ENCODE assay signal across 8 cellular contexts in the genomic region with DNA sequence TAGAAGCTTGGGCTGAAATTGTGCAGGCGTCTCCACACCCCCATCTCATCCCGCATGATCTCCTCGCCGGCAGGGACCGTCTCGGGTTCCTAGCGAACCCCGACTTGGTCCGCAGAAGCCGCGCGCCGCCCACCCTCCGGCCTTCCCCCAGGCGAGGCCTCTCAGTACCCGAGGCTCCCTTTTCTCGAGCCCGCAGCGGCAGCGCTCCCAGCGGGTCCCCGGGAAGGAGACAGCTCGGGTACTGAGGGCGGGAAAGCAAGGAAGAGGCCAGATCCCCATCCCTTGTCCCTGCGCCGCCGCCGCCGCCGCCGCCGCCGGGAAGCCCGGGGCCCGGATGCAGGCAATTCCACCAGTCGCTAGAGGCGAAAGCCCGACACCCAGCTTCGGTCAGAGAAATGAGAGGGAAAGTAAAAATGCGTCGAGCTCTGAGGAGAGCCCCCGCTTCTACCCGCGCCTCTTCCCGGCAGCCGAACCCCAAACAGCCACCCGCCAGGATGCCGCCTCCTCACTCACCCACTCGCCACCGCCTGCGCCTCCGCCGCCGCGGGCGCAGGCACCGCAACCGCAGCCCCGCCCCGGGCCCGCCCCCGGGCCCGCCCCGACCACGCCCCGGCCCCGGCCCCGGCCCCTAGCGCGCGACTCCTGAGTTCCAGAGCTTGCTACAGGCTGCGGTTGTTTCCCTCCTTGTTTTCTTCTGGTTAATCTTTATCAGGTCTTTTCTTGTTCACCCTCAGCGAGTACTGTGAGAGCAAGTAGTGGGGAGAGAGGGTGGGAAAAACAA. TPM values are rescaled to one million over a fixed set of nuclear protein-coding genes. Genes with fewer than 3 reads are reported as not detected.
DNase-seq lines count a peak whose midpoint lies in the region; ATAC-seq and TF ChIP-seq lines count a peak whose summit lies in the region.

A gene with protein sequence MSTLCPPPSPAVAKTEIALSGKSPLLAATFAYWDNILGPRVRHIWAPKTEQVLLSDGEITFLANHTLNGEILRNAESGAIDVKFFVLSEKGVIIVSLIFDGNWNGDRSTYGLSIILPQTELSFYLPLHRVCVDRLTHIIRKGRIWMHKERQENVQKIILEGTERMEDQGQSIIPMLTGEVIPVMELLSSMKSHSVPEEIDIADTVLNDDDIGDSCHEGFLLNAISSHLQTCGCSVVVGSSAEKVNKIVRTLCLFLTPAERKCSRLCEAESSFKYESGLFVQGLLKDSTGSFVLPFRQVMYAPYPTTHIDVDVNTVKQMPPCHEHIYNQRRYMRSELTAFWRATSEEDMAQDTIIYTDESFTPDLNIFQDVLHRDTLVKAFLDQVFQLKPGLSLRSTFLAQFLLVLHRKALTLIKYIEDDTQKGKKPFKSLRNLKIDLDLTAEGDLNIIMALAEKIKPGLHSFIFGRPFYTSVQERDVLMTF (minus strand): TSS at position 564 of the 781 bp plus-strand sequence. CDS start 6,361 bp downstream, outside the sequence.

- H3K9me3 ChIP-seq in CD4-positive, alpha-beta T cell (ENCODE audit: control insufficient read depth, low read length), result no peaks in the 10 kb centered on the region
- no peaks in the 10 kb centered on the region for H3K9me3 ChIP-seq in Peyer's patch
- peaks cover 0 to 2% (median 0%) of the 10 kb centered on the region in 3 donors for H3K9me3 ChIP-seq in gastroesophageal sphincter
- no peaks in the 10 kb centered on the region for H3K9me3 ChIP-seq in trophoblast cell (ENCODE audit: insufficient read depth, low read depth, low read length)

- H3K14ac ChIP-seq in trophoblast cell (ENCODE audit: low read length), result peak within 1 kb of the TSS; percentile 82

- H3K18ac ChIP-seq in trophoblast cell (ENCODE audit: low read length), result peak within 1 kb of the TSS; percentile 75

- no peak within 1 kb of the TSS for H2BK12ac ChIP-seq in trophoblast cell (ENCODE audit: low read length)

- peak within 1 kb of the TSS; percentile 80 for H3K4me2 ChIP-seq in trophoblast cell (ENCODE audit: low read length)

- peaks cover 3% of the 10 kb centered on the region for H3K79me2 ChIP-seq in trophoblast cell (ENCODE audit: control insufficient read depth, insufficient read depth, low read length, poor library complexity)

- H4K8ac ChIP-seq in trophoblast cell (ENCODE audit: low read depth, low read length), result peak within 1 kb of the TSS; percentile 75

- peak within 1 kb of the TSS; percentile 64 for H4K12ac ChIP-seq in trophoblast cell (ENCODE audit: low read depth, low read length)

- H3K9ac ChIP-seq in trophoblast cell (ENCODE audit: low read length), result peak within 1 kb of the TSS; percentile 81

- TF ChIP-seq POLR2A in GM19193 (IDR thresholded peaks at IDR 0.05; ENCODE audit: extremely low read depth, insufficient read depth, insufficient read length) (peak; percentile 70), Peyer's patch (IDR thresholded peaks at IDR 0.05) (peak; percentile 71 to 88), gastroesophageal sphincter (IDR thresholded peaks at IDR 0.05) (peak; percentile 89 to 91)

- H3K27me3 Mint-ChIP-seq in CD4-positive, alpha-beta T cell, result peaks cover 5% of the 10 kb centered on the region
- H3K27me3 Mint-ChIP-seq in type B pancreatic cell, result peaks cover 8% of the 10 kb centered on the region

- H3K4me1 Mint-ChIP-seq in CD4-positive, alpha-beta T cell (ENCODE audit: low read depth), result peaks cover 36% of the 10 kb centered on the region
- H3K4me1 Mint-ChIP-seq in type B pancreatic cell (ENCODE audit: unreplicated experiment), result peaks cover 11% of the 10 kb centered on the region

- intact Hi-C loops in CD4-positive, alpha-beta T cell (cut with DNase I, micrococcal nuclease), result loop anchor here (2.0 to 10.0 kb wide), 5 partner anchors 46 to 681 kb away; a partner anchor contains a TSS

- no peak within 1 kb of the TSS for H2AK5ac ChIP-seq in trophoblast cell (ENCODE audit: low read length)

- H3K36me3 ChIP-seq in Peyer's patch, result no peaks in the 10 kb centered on the region
- H3K36me3 ChIP-seq in gastroesophageal sphincter, result no peaks in the 10 kb centered on the region
- no peaks in the 10 kb centered on the region for H3K36me3 ChIP-seq in trophoblast cell (ENCODE audit: control insufficient read depth in 1 of 2, insufficient read depth in 2 of 2, low read length in 2 of 2)

- peak within 1 kb of the TSS; percentile 80 for H2BK120ac ChIP-seq in trophoblast cell (ENCODE audit: insufficient read depth, low read length, poor library complexity)

- H3K27me3 ChIP-seq in CD4-positive, alpha-beta T cell (ENCODE audit: control insufficient read depth, insufficient read depth, low read length), result no peaks in the 10 kb centered on the region
- H3K27me3 ChIP-seq in Peyer's patch (no peaks in the 10 kb centered on the region), gastroesophageal sphincter (no peaks in the 10 kb centered on the region), trophoblast cell (ENCODE audit: insufficient read depth, low read length) (no peaks in the 10 kb centered on the region)

- peak within 1 kb of the TSS; percentile 99 for H3K27ac ChIP-seq in CD4-positive, alpha-beta T cell (ENCODE audit: low read depth, low read length)
- peak within 1 kb of the TSS; percentile 96 to 98 (median 97) for H3K27ac ChIP-seq in Peyer's patch
- H3K27ac ChIP-seq in gastroesophageal sphincter, result peak within 1 kb of the TSS; percentile 89 to 100 (median 98)
- peak within 1 kb of the TSS; percentile 50 for H3K27ac ChIP-seq in trophoblast cell (ENCODE audit: low read depth, low read length)

- H3K23ac ChIP-seq in trophoblast cell (ENCODE audit: low read length), result no peak within 1 kb of the TSS

- H3K4me3 Mint-ChIP-seq in CD4-positive, alpha-beta T cell, result peak within 1 kb of the TSS; percentile 98
- H3K4me3 Mint-ChIP-seq in type B pancreatic cell, result peak within 1 kb of the TSS; percentile 99

- peak; percentile 57 for ATAC-seq in CD4-positive, alpha-beta T cell (ENCODE audit: poor library complexity)
- ATAC-seq in HG03354 (IDR thresholded peaks at IDR 0.05; ENCODE audit: poor library complexity, severe bottlenecking, unreplicated experiment), result peak; percentile 67
- ATAC-seq in gastroesophageal sphincter, result peak; percentile 95

- H3K9me3 Mint-ChIP-seq in CD4-positive, alpha-beta T cell, result peaks cover 2% of the 10 kb centered on the region
- H3K9me3 Mint-ChIP-seq in type B pancreatic cell, result no peaks in the 10 kb centered on the region

- WGBS in gastroesophageal sphincter (ENCODE audit: low coverage in 1 of 2), 2 donors, result 0 to 2% methylated on average over 9 to 13 of the region's 73 CpGs
- no CpG with 5 or more reads among the region's 73 CpGs for WGBS in trophoblast cell (ENCODE audit: extremely low coverage, insufficient coverage, insufficient read length)

- peaks cover 6% of the 10 kb centered on the region for H3K79me1 ChIP-seq in trophoblast cell (ENCODE audit: low read length)

- H3K4me1 ChIP-seq in Peyer's patch, result peaks cover 0 to 12% (median 0%) of the 10 kb centered on the region in 4 donors
- peaks cover 0 to 35% (median 5%) of the 10 kb centered on the region in 3 donors for H3K4me1 ChIP-seq in gastroesophageal sphincter
- peaks cover 2 to 4% of the 10 kb centered on the region in 2 experiments for H3K4me1 ChIP-seq in trophoblast cell (ENCODE audit: control insufficient read depth in 1 of 2, insufficient read depth in 2 of 2, low read length in 2 of 2)

- H3K4ac ChIP-seq in trophoblast cell (ENCODE audit: low read depth, low read length), result peak within 1 kb of the TSS; percentile 27

- no peak for TF ChIP-seq EP300 in gastroesophageal sphincter (IDR thresholded peaks at IDR 0.05)

- H3K27ac Mint-ChIP-seq in CD4-positive, alpha-beta T cell, result peak within 1 kb of the TSS; percentile 98
- peak within 1 kb of the TSS; percentile 100 for H3K27ac Mint-ChIP-seq in type B pancreatic cell

- peak within 1 kb of the TSS; percentile 63 for H4K91ac ChIP-seq in trophoblast cell (ENCODE audit: low read depth, low read length)

- peaks cover 13% of the 10 kb centered on the region for H3K36me3 Mint-ChIP-seq in CD4-positive, alpha-beta T cell (ENCODE audit: low read depth)
- H3K36me3 Mint-ChIP-seq in type B pancreatic cell, result no peaks in the 10 kb centered on the region

- H3K4me3 ChIP-seq in Peyer's patch (peak within 1 kb of the TSS; percentile 78 to 94 (median 80)), gastroesophageal sphincter (peak within 1 kb of the TSS; percentile 62 to 85), trophoblast cell (ENCODE audit: low read depth, low read length) (peak within 1 kb of the TSS; percentile 84)

- CTCF ChIA-PET in CD4-positive, alpha-beta T cell (lab: Charles Lee), result interaction anchor here (2.0 kb wide), 1 partner anchor 13 kb away, joined by 5 read pairs; no protein-coding TSS in a partner anchor

- H2BK5ac ChIP-seq in trophoblast cell (ENCODE audit: low read depth, low read length, poor library complexity), result peak within 1 kb of the TSS; percentile 59

- peak within 1 kb of the TSS; percentile 90 for H2AFZ ChIP-seq in trophoblast cell (ENCODE audit: insufficient read depth, low read length, poor library complexity)

- DNase-seq in CD4-positive, alpha-beta T cell, result peak; percentile 80 to 90 (median 86)
- DNase-seq in Peyer's patch (peak; percentile 76 to 95 (median 92)), activated gamma-delta T cell (lab: John Stamatoyannopoulos, UW) (peak; percentile 82), trophoblast cell (peak; percentile 55 to 78), type B pancreatic cell (ENCODE audit: extremely low spot score, unreplicated experiment) (peak; percentile 85)

- POLR2A ChIA-PET in CD4-positive, alpha-beta T cell (lab: Charles Lee), result interaction anchor here (0.6 to 2.3 kb wide), 11 partner anchors 8 to 681 kb away, joined by 3 to 18 read pairs (median 4); a partner anchor contains a TSS

- TF ChIP-seq CTCF in CD4-positive, alpha-beta T cell (IDR thresholded peaks at IDR 0.05), result no peak
- TF ChIP-seq CTCF in Peyer's patch (IDR thresholded peaks at IDR 0.05), result peak in 3 of 6 experiments; percentile 4 to 18 (median 11)
- TF ChIP-seq CTCF in gastroesophageal sphincter (IDR thresholded peaks at IDR 0.05), result peak in 1 of 4 experiments; percentile 18
- TF ChIP-seq CTCF in type B pancreatic cell (conservative IDR thresholded peaks at IDR 0.05), result peak; percentile 17

RNA-seq across cellular contexts. Expression of the gene that starts here (rescaled TPM):
- 10 to 100 TPM; 36.9 to 39.2 TPM for total RNA-seq in CD4-positive, alpha-beta T cell
- 10 to 100 TPM; 13.1 to 30.5 (median 15.1) TPM for total RNA-seq in Peyer's patch
- 10 to 100 TPM in 3 of 4 donors, 1 to 10 TPM in 1; 8.9 to 28.3 (median 16.0) TPM for total RNA-seq in gastroesophageal sphincter
- 6.4 and 6.8 TPM in 2 replicates for polyA plus RNA-seq in trophoblast cell (2013)
- 15.1 and 18.7 TPM in 2 replicates for total RNA-seq in type B pancreatic cell (ENCODE audit: low replicate concordance)

Comparison
In these comparisons a context has a peak if more than half of its experiments do, and no peak if none do; other contexts are left out.
1. Peak in every context shown above with its lines: DNase-seq, ATAC-seq, H3K4me3 ChIP-seq and H3K27ac ChIP-seq.